ENCODE assay signal across 27 cellular contexts in genomic region chr17:78939615-78940014, GRCh38. TPM values are rescaled to one million over a fixed set of nuclear protein-coding genes. Genes with fewer than 3 reads are reported as not detected.
A peak's percentile ranks its signal among the peaks of the same experiment; 100 is the strongest.
DNase-seq lines count a peak whose midpoint lies in the region; ATAC-seq, FAIRE-seq and TF ChIP-seq lines count a peak whose summit lies in the region.
"Had no signal": no experiment of that assay in that cellular context is flagged by ENCODE, and none has a peak within 500 bp of the region (broad histone marks: within the 10 kb centered on the region; RNA-seq: fewer than 3 reads in every experiment).

No MANE protein-coding gene starts in this region.

- H3K4me3 Mint-ChIP-seq in Calu3 (ENCODE audit: low read depth, unreplicated experiment) = no peak overlapping the region
- H3K4me3 Mint-ChIP-seq: activated naive CD8-positive, alpha-beta T cell treated with anti-CD3 and anti-CD28 coated beads, Interleukin-2, amount 10 ng/mL, durations not matched to agents 7 days and 5 days had no signal

- H3K27me3 Mint-ChIP-seq in Calu3 (ENCODE audit: unreplicated experiment) = no peaks in the 10 kb centered on the region

- H3K4me2 ChIP-seq in endothelial cell of umbilical vein (ENCODE audit: insufficient read depth, low read length) (no peak overlapping the region), MM.1S (ENCODE audit: low read depth, low read length) (no peak overlapping the region)
- H3K4me2 ChIP-seq: PC-9 had no signal

- peak; percentile 37; the same call in 1 of the 3 replicates for ATAC-seq in RWPE2 (ENCODE audit: low read depth)
- peak in 3 of 4 donors; percentile 47 to 68 (median 63) for ATAC-seq in psoas muscle
- ATAC-seq: left ventricle myocardium superior, right lobe of liver had no signal

- no peaks in the 10 kb centered on the region for H3K9me2 ChIP-seq in MM.1S (replicated peaks; ENCODE audit: insufficient read depth, low read length)

- no peak for TF ChIP-seq POLR2A in H54 (IDR thresholded peaks at IDR 0.05; ENCODE audit: low read depth, low read length)
- no peak for TF ChIP-seq POLR2A in endothelial cell of umbilical vein (IDR thresholded peaks at IDR 0.05; ENCODE audit: low read depth, low read length)

- 0 out of 2 replicates have a peak, but pooled peaks cover 1% of the 10 kb centered on the region for H3F3A ChIP-seq in MM.1S (ENCODE audit: insufficient read depth, low read length)

- H3K4me1 Mint-ChIP-seq in Calu3 (ENCODE audit: low read depth, unreplicated experiment) = peaks cover 13% of the 10 kb centered on the region
- H3K4me1 Mint-ChIP-seq: activated naive CD8-positive, alpha-beta T cell treated with anti-CD3 and anti-CD28 coated beads, Interleukin-2, amount 10 ng/mL, durations not matched to agents 7 days and 5 days had no signal

- TF ChIP-seq CTCF in RWPE2 (IDR thresholded peaks at IDR 0.05; ENCODE audit: poor library complexity, severe bottlenecking) = no peak
- TF ChIP-seq CTCF in endothelial cell of umbilical vein (IDR thresholded peaks at IDR 0.05; ENCODE audit: extremely low read depth in 1 of 2, insufficient read depth in 1 of 2, low read depth in 1 of 2, low read length in 2 of 2) = no peak
- no peak for TF ChIP-seq CTCF in psoas muscle (IDR thresholded peaks at IDR 0.05)
- TF ChIP-seq CTCF in MM.1S (IDR thresholded peaks at IDR 0.05; ENCODE audit: low read length) = no peak
- no peak for TF ChIP-seq CTCF in Calu3 (IDR thresholded peaks at IDR 0.05; ENCODE audit: unreplicated experiment)

- H3K36me3 ChIP-seq in RWPE2 (ENCODE audit: low read depth) = no peaks in the 10 kb centered on the region
- H3K36me3 ChIP-seq in endothelial cell of umbilical vein (ENCODE audit: control insufficient read depth in 2 of 2, extremely low read depth in 1 of 2, insufficient read depth in 2 of 2, low read length in 2 of 2) = no peaks in the 10 kb centered on the region
- H3K36me3 ChIP-seq in psoas muscle (ENCODE audit: insufficient read depth in 1 of 2, low read depth in 1 of 2) = no peaks in the 10 kb centered on the region
- no peaks in the 10 kb centered on the region for H3K36me3 ChIP-seq in MM.1S (replicated peaks; ENCODE audit: insufficient read depth, low read length)
- H3K36me3 ChIP-seq: cardiac muscle cell, right lobe of liver had no signal

- no peaks in the 10 kb centered on the region for H3K9me3 ChIP-seq in RWPE2 (ENCODE audit: severe bottlenecking)
- no peaks in the 10 kb centered on the region for H3K9me3 ChIP-seq in endothelial cell of umbilical vein (replicated peaks; ENCODE audit: control insufficient read depth, insufficient read depth, low read length)
- H3K9me3 ChIP-seq in psoas muscle = no peaks in the 10 kb centered on the region
- H3K9me3 ChIP-seq in MM.1S (replicated peaks; ENCODE audit: insufficient read depth, low read length) = no peaks in the 10 kb centered on the region
- H3K9me3 ChIP-seq: right lobe of liver had no signal

- H3K79me2 ChIP-seq in endothelial cell of umbilical vein (ENCODE audit: control insufficient read depth, insufficient read depth, low read length) = no peaks in the 10 kb centered on the region
- H3K79me2 ChIP-seq in MM.1S (ENCODE audit: low read length) = no peaks in the 10 kb centered on the region

- no peak for FAIRE-seq in H54 (lab: Jason Lieb, UNC)
- peak; percentile 59 for FAIRE-seq in endothelial cell of umbilical vein (lab: Jason Lieb, UNC)

- dilution Hi-C loops in endothelial cell of umbilical vein (cut with MboI; ENCODE audit: extremely low pct_ligation_motif_present, low sequenced_read_pairs) = no loop called here

- no peaks in the 10 kb centered on the region for H4K20me1 ChIP-seq in endothelial cell of umbilical vein (replicated peaks; ENCODE audit: control insufficient read depth, extremely low read depth, insufficient read depth, low read length)
- no peaks in the 10 kb centered on the region for H4K20me1 ChIP-seq in MM.1S (ENCODE audit: insufficient read depth, low read length)

- BruUV-seq in endothelial cell of umbilical vein (replicated peaks; lab: Mats Ljungman, UMichigan) = no TSS peak
- BruUV-seq in Calu3 (replicated peaks; lab: Mats Ljungman, UMichigan) = no TSS peak

- H3K36me3 Mint-ChIP-seq in Calu3 (ENCODE audit: insufficient read depth, unreplicated experiment) = peaks cover 7% of the 10 kb centered on the region
- H3K36me3 Mint-ChIP-seq: activated naive CD8-positive, alpha-beta T cell treated with anti-CD3 and anti-CD28 coated beads, Interleukin-2, amount 10 ng/mL, durations not matched to agents 7 days and 5 days had no signal

- H2AFZ ChIP-seq in endothelial cell of umbilical vein (ENCODE audit: low read depth, low read length) (peak overlapping the region; percentile 42), MM.1S (ENCODE audit: low read length) (no peak overlapping the region)
- H2AFZ ChIP-seq: PC-9 had no signal

- WGBS in psoas muscle, 3 donors = 23 to 41% (median 32%) methylated on average over 6 of the region's 6 CpGs

- H3K27ac ChIP-seq in RWPE2 (ENCODE audit: poor library complexity, severe bottlenecking) (no peak overlapping the region), endothelial cell of umbilical vein (ENCODE audit: insufficient read depth, low read depth, low read length) (no peak overlapping the region), psoas muscle (no peak overlapping the region), MM.1S (ENCODE audit: low read length) (no peak overlapping the region)
- H3K27ac ChIP-seq: cardiac muscle cell, PC-9, right lobe of liver, SK-N-MC had no signal

- no peaks in the 10 kb centered on the region for H3K9me3 Mint-ChIP-seq in Calu3 (ENCODE audit: low read depth, unreplicated experiment)
- H3K9me3 Mint-ChIP-seq: activated naive CD8-positive, alpha-beta T cell treated with anti-CD3 and anti-CD28 coated beads, Interleukin-2, amount 10 ng/mL, durations not matched to agents 7 days and 5 days had no signal

- H3K27me3 ChIP-seq in RWPE2 (ENCODE audit: insufficient read depth, poor library complexity, severe bottlenecking) (no peaks in the 10 kb centered on the region), endothelial cell of umbilical vein (ENCODE audit: control insufficient read depth in 2 of 2, insufficient read depth in 2 of 2, low read length in 2 of 2) (no peaks in the 10 kb centered on the region), psoas muscle (ENCODE audit: insufficient read depth in 3 of 3, low read length in 2 of 3) (peaks cover 0 to 1% (median 0%) of the 10 kb centered on the region in 3 donors), MM.1S (replicated peaks; ENCODE audit: insufficient read depth, low read length) (0 out of 2 replicates have a peak, but pooled peaks cover 4% of the 10 kb centered on the region)
- H3K27me3 ChIP-seq: cardiac muscle cell, right lobe of liver had no signal

- no peak overlapping the region for H3K9ac ChIP-seq in endothelial cell of umbilical vein (replicated peaks; ENCODE audit: extremely low read depth, insufficient read depth, low read length)
- no peak overlapping the region for H3K9ac ChIP-seq in MM.1S (ENCODE audit: low read length)

- DNase-seq in H54 (ENCODE audit: insufficient read length, low spot score) (peak; percentile 50), RWPE2 (ENCODE audit: low spot score) (no peak), endothelial cell of umbilical vein (ENCODE audit: low read depth, low spot score) (peak; percentile 55), psoas muscle (no peak), NCI-H774 (lab: John Stamatoyannopoulos, UW) (no peak), MM.1S (no peak), Calu3 (no peak)
- no peak for DNase-seq in central memory CD4-positive, alpha-beta T cell
- DNase-seq: activated naive CD8-positive, alpha-beta T cell treated with anti-CD3 and anti-CD28 coated beads, Interleukin-2, amount 10 ng/mL, durations not matched to agents 7 days and 5 days; AML-193; COR-L47; erythroblast; Kasumi-1; left ventricle myocardium superior; NCI-H1417 treated with DMSO at 0.1 percent for 48 hours; NCI-H69; occipital lobe; PC-9; right lobe of liver; stimulated activated CD4-positive, alpha-beta T cell treated with anti-CD3 and anti-CD28 coated beads, Interleukin-1b, Interleukin-23, amount 100 ng/mL, for 48 hours; stimulated activated naive CD4-positive, alpha-beta T cell; T-helper 9 cell; trophoblast cell had no signal

- H3K27ac Mint-ChIP-seq in Calu3 (ENCODE audit: unreplicated experiment) = no peak overlapping the region
- H3K27ac Mint-ChIP-seq: activated naive CD8-positive, alpha-beta T cell treated with anti-CD3 and anti-CD28 coated beads, Interleukin-2, amount 10 ng/mL, durations not matched to agents 7 days and 5 days had no signal

- CTCF ChIA-PET in endothelial cell of umbilical vein (lab: Charles Lee) = interaction anchor here (0.9 to 1.8 kb wide), 3 partner anchors 32 to 74 kb away, joined by 3 to 6 read pairs (median 5); no protein-coding TSS in a partner anchor
- CTCF ChIA-PET in Calu3 (lab: Charles Lee) = no interaction called here

- H3K4me3 ChIP-seq in RWPE2 (ENCODE audit: severe bottlenecking) (no peak overlapping the region), endothelial cell of umbilical vein (replicated peaks in 1 of 3; ENCODE audit: insufficient read depth in 1 of 3, low read depth in 1 of 3, low read length in 3 of 3) (no peak overlapping the region), psoas muscle (no peak overlapping the region), MM.1S (ENCODE audit: low read length) (no peak overlapping the region)
- H3K4me3 ChIP-seq: cardiac muscle cell, PC-9, right lobe of liver, SK-N-MC had no signal

- H3K9me1 ChIP-seq in endothelial cell of umbilical vein (replicated peaks; ENCODE audit: control insufficient read depth, extremely low read depth, insufficient read depth, low read length) = no peaks in the 10 kb centered on the region

- intact Hi-C loops in endothelial cell of umbilical vein (cut with micrococcal nuclease) (loop anchor here (1.0 kb wide), 1 partner anchor 32 kb away; no protein-coding TSS in a partner anchor), psoas muscle (cut with DNase I) (no loop called here), Calu3 (cut with micrococcal nuclease; ENCODE audit: unreplicated experiment) (no loop called here)

- H3K4me1 ChIP-seq in RWPE2 (ENCODE audit: insufficient read depth, poor library complexity, severe bottlenecking) (peaks cover 16% of the 10 kb centered on the region), endothelial cell of umbilical vein (ENCODE audit: control insufficient read depth, extremely low read depth, insufficient read depth, low read length) (peaks cover 19% of the 10 kb centered on the region), psoas muscle (peaks cover 28% of the 10 kb centered on the region), MM.1S (ENCODE audit: low read length) (peaks cover 4% of the 10 kb centered on the region)
- H3K4me1 ChIP-seq: right lobe of liver had no signal

- POLR2A ChIA-PET in endothelial cell of umbilical vein (lab: Charles Lee) = no interaction called here

RNA-seq across cellular contexts. Expression of gene TIMP2, which starts 14.4 kb away (rescaled TPM):
- total RNA-seq in endothelial cell of umbilical vein (280 and 318 TPM in 2 replicates), psoas muscle (10 to 100 TPM; 18.5 to 53.6 (median 25.2) TPM), Calu3 (2022) (246 and 262 TPM in 2 replicates)
- polyA plus RNA-seq in endothelial cell of umbilical vein (115 and 138 TPM in 2 replicates), psoas muscle (10 to 100 TPM; 10.3 to 12.7 (median 10.6) TPM)
- polyA plus RNA-seq in endothelial cell of umbilical vein (2011; cell fraction: cytosol; rRNA removed) = 179 and 210 TPM in 2 replicates
- 89.1 and 95.1 TPM in 2 replicates for polyA plus RNA-seq in endothelial cell of umbilical vein (2011; cell fraction: nucleus; rRNA removed)
- 330 and 543 TPM in 2 replicates for polyA plus RNA-seq in endothelial cell of umbilical vein (2012)
- 124 and 137 TPM in 2 replicates for polyA minus RNA-seq in endothelial cell of umbilical vein
- 27.8 TPM for polyA minus RNA-seq in endothelial cell of umbilical vein (2011; cell fraction: cytosol; rRNA and poly(A)+ RNA removed)
- polyA minus RNA-seq in endothelial cell of umbilical vein (2011; cell fraction: nucleus; rRNA and poly(A)+ RNA removed) = 35.3 and 36.4 TPM in 2 replicates

RNA-seq across cellular contexts. Expression of gene CEP295NL, which starts 36.6 kb away (rescaled TPM):
- total RNA-seq in endothelial cell of umbilical vein (3.6 and 8.3 TPM in 2 replicates), psoas muscle (under 1 TPM; 0.19 to 0.52 (median 0.43) TPM), Calu3 (2022) (4.6 and 6.0 TPM in 2 replicates)
- polyA plus RNA-seq in endothelial cell of umbilical vein (0.10 and 0.13 TPM in 2 replicates), psoas muscle (under 1 TPM in 1 of 3 donors, not detected in 2; 0.04 TPM)
- 0.04 and 0.06 TPM in 2 replicates for polyA plus RNA-seq in endothelial cell of umbilical vein (2011; cell fraction: cytosol; rRNA removed)
- polyA plus RNA-seq in endothelial cell of umbilical vein (2011; cell fraction: nucleus; rRNA removed) = 2.2 and 2.6 TPM in 2 replicates
- 0.38 and 0.40 TPM in 2 replicates for polyA plus RNA-seq in endothelial cell of umbilical vein (2012)
- polyA minus RNA-seq in endothelial cell of umbilical vein = 2.8 and 4.8 TPM in 2 replicates
- polyA minus RNA-seq in endothelial cell of umbilical vein (2011; cell fraction: cytosol; rRNA and poly(A)+ RNA removed) = not detected
- polyA minus RNA-seq in endothelial cell of umbilical vein (2011; cell fraction: nucleus; rRNA and poly(A)+ RNA removed) = 5.3 and 16.9 TPM in 2 replicates
- total RNA-seq: activated CD8-positive, alpha-beta memory T cell treated with anti-CD3 and anti-CD28 coated beads for 36 hours; H4 had no signal
- polyA plus RNA-seq: cardiac muscle cell had no signal

RNA-seq across cellular contexts. Expression of gene LGALS3BP, which starts 40.1 kb away (rescaled TPM):
- total RNA-seq in endothelial cell of umbilical vein (0.76 and 1.3 TPM in 2 replicates), psoas muscle (10 to 100 TPM; 12.9 to 35.5 (median 22.0) TPM), Calu3 (2022) (747 and 1,100 TPM in 2 replicates)
- polyA plus RNA-seq in endothelial cell of umbilical vein (0.77 and 1.3 TPM in 2 replicates), psoas muscle (10 to 100 TPM in 1 of 3 donors, 1 to 10 TPM in 2; 8.9 to 14.9 (median 8.9) TPM)
- 0.41 and 0.48 TPM in 2 replicates for polyA plus RNA-seq in endothelial cell of umbilical vein (2011; cell fraction: cytosol; rRNA removed)
- polyA plus RNA-seq in endothelial cell of umbilical vein (2011; cell fraction: nucleus; rRNA removed) = 2.1 and 2.2 TPM in 2 replicates
- polyA plus RNA-seq in endothelial cell of umbilical vein (2012) = 0.83 and 1.7 TPM in 2 replicates
- polyA minus RNA-seq in endothelial cell of umbilical vein = 0.28 and 1.6 TPM in 2 replicates
- 171 TPM for polyA minus RNA-seq in endothelial cell of umbilical vein (2011; cell fraction: cytosol; rRNA and poly(A)+ RNA removed)
- polyA minus RNA-seq in endothelial cell of umbilical vein (2011; cell fraction: nucleus; rRNA and poly(A)+ RNA removed) = 0.19 and 1.2 TPM in 2 replicates

Comparison
In these comparisons a context has a peak if more than half of its experiments do, and no peak if none do; other contexts are left out.
1. DNase-seq: peak in H54 (single experiment) and endothelial cell of umbilical vein (single experiment); none in RWPE2 (single experiment), psoas muscle (0 of 2), NCI-H774 (single experiment), MM.1S (single experiment), central memory CD4-positive, alpha-beta T cell (single experiment) and Calu3 (single experiment).
2. RNA of gene LGALS3BP, which starts 40.1 kb away (total RNA-seq): 747 to 1,100 TPM in Calu3; 12.9 to 35.5 TPM in psoas muscle and 0.76 to 1.3 TPM in endothelial cell of umbilical vein; every median in the first group is over 10 times any median in the second.